Comparison of ENCODE assay signal across 28 cellular contexts in genomic region chr16:55836158-55836611, GRCh38. TPM values are rescaled to one million over a fixed set of nuclear protein-coding genes. Genes with fewer than 3 reads are reported as not detected.
DNase-seq lines count a peak whose midpoint lies in the region; ATAC-seq and TF ChIP-seq lines count a peak whose summit lies in the region.
"Had no signal": no experiment of that assay in that cellular context is flagged by ENCODE, and none has a peak within 500 bp of the region (broad histone marks: within the 10 kb centered on the region; RNA-seq: fewer than 3 reads in every experiment).

No MANE protein-coding gene starts in this region.

- intact Hi-C loops in A673 (cut with micrococcal nuclease; ENCODE audit: unreplicated experiment) (no loop called here), head of caudate nucleus (cut with DNase I) (no loop called here)
- intact Hi-C loops in activated T-helper 2 cell treated with anti-CD3 and anti-CD28 coated beads, Interferon-gamma antibody, Interleukin-2, Interleukin-4, amounts not matched to agents 10 μg/mL and 5 μg/mL and 100 μg/mL, durations not matched to agents 14 hours and 24 hours and 36 hours (cut with micrococcal nuclease) = no loop called here

- H3K4me1 ChIP-seq in A673 (ENCODE audit: insufficient read depth, low read length, poor library complexity, severe bottlenecking) = peaks cover 13% of the 10 kb centered on the region
- H3K4me1 ChIP-seq in Karpas-422 (ENCODE audit: low read length) = no peaks in the 10 kb centered on the region
- H3K4me1 ChIP-seq in adipocyte (ENCODE audit: control insufficient read depth, insufficient read depth, low read length) = peaks cover 23% of the 10 kb centered on the region
- H3K4me1 ChIP-seq: pancreas had no signal

- H3K27ac ChIP-seq in A673 (ENCODE audit: low read depth, low read length, poor library complexity, severe bottlenecking) (peak overlapping the region; percentile 92), Karpas-422 (ENCODE audit: low read length) (no peak overlapping the region)

- peak; percentile 57 for ATAC-seq in left lobe of liver
- ATAC-seq: Panc1 had no signal

- H2AFZ ChIP-seq in Karpas-422 (ENCODE audit: low read length) = no peak overlapping the region

- H4K20me1 ChIP-seq in Karpas-422 (ENCODE audit: insufficient read depth, low read depth, low read length) = no peaks in the 10 kb centered on the region

- POLR2A ChIA-PET in A673 (lab: Charles Lee; ENCODE audit: low non-redundant PET) = no interaction called here

- H3K4me3 Mint-ChIP-seq in activated T-helper 2 cell treated with anti-CD3 and anti-CD28 coated beads, Interferon-gamma antibody, Interleukin-2, Interleukin-4, amounts not matched to agents 10 μg/mL and 5 μg/mL and 100 μg/mL, durations not matched to agents 14 hours and 24 hours and 36 hours (ENCODE audit: low read depth) = no peak overlapping the region
- H3K4me3 Mint-ChIP-seq: activated B cell treated with CpG ODN at 0.5 μM for 24 hours; activated CD4-positive, alpha-beta memory T cell treated with anti-CD3 and anti-CD28 coated beads, Interleukin-2, amount 10 ng/mL, durations not matched to agents 7 days and 5 days; CD4-positive, alpha-beta T cell; dendritic cell treated with granulocyte-macrophage colony-stimulating factor and Interleukin-4, amounts not matched to agents 40 ng/mL and 50 ng/mL, for 4 days; H9; nephron; T-helper 2 cell treated with Interferon-gamma antibody and Interleukin-4, amounts not matched to agents 5 μg/mL and 100 μg/mL, for 36 hours had no signal

- no peaks in the 10 kb centered on the region for H3K36me3 ChIP-seq in A673 (ENCODE audit: insufficient read depth, low read length, poor library complexity, severe bottlenecking)
- no peaks in the 10 kb centered on the region for H3K36me3 ChIP-seq in Karpas-422 (ENCODE audit: insufficient read depth, low read length)
- H3K36me3 ChIP-seq in adipocyte (ENCODE audit: control insufficient read depth, insufficient read depth, low read length, severe bottlenecking) = no peaks in the 10 kb centered on the region
- H3K36me3 ChIP-seq: heart right ventricle, pancreas had no signal

- no TSS peak for BruUV-seq in A673 (replicated peaks; lab: Mats Ljungman, UMichigan)

- H3K27me3 ChIP-seq in A673 (replicated peaks; ENCODE audit: insufficient read depth, low read depth, low read length, poor library complexity) = no peaks in the 10 kb centered on the region
- H3K27me3 ChIP-seq in Karpas-422 (ENCODE audit: low read length) = no peaks in the 10 kb centered on the region
- peaks cover 11% of the 10 kb centered on the region for H3K27me3 ChIP-seq in adipocyte (replicated peaks; ENCODE audit: control insufficient read depth, insufficient read depth, low read length)
- H3K27me3 ChIP-seq: pancreas had no signal

- H3K4me3 ChIP-seq in A673 (ENCODE audit: low read depth, low read length, poor library complexity, severe bottlenecking) (no peak overlapping the region), Karpas-422 (ENCODE audit: low read length) (no peak overlapping the region), adipocyte (ENCODE audit: low read length) (no peak overlapping the region)
- H3K4me3 ChIP-seq: heart right ventricle, pancreas had no signal

- CTCF ChIA-PET in A673 (lab: Charles Lee) = no interaction called here

- no peak overlapping the region for H3K27ac Mint-ChIP-seq in activated T-helper 2 cell treated with anti-CD3 and anti-CD28 coated beads, Interferon-gamma antibody, Interleukin-2, Interleukin-4, amounts not matched to agents 10 μg/mL and 5 μg/mL and 100 μg/mL, durations not matched to agents 14 hours and 24 hours and 36 hours
- H3K27ac Mint-ChIP-seq: activated B cell treated with CpG ODN at 0.5 μM for 24 hours; activated CD4-positive, alpha-beta memory T cell treated with anti-CD3 and anti-CD28 coated beads, Interleukin-2, amount 10 ng/mL, durations not matched to agents 7 days and 5 days; CD4-positive, alpha-beta T cell; H9; nephron; T-helper 2 cell treated with Interferon-gamma antibody and Interleukin-4, amounts not matched to agents 5 μg/mL and 100 μg/mL, for 36 hours had no signal

- H3K79me2 ChIP-seq in Karpas-422 (ENCODE audit: low read length) = no peaks in the 10 kb centered on the region

- DNase-seq in A673 (ENCODE audit: low spot score) (peak; percentile 26), Karpas-422 (peak; percentile 17), adipocyte (ENCODE audit: low read depth) (peak; percentile 1), left lobe of liver (ENCODE audit: low spot score) (peak; percentile 95), GM13976 (ENCODE audit: low spot score) (no peak), NCI-H2196 (lab: John Stamatoyannopoulos, UW; ENCODE audit: unreplicated experiment) (no peak), head of caudate nucleus (no peak)
- DNase-seq in activated T-helper 2 cell treated with anti-CD3 and anti-CD28 coated beads, Interferon-gamma antibody, Interleukin-2, Interleukin-4, amounts not matched to agents 10 μg/mL and 5 μg/mL and 100 μg/mL, durations not matched to agents 14 hours and 24 hours and 36 hours (ENCODE audit: low spot score) = no peak
- DNase-seq: activated B cell treated with CpG ODN at 0.5 μM for 24 hours; activated CD4-positive, alpha-beta memory T cell treated with anti-CD3 and anti-CD28 coated beads, Interleukin-2, amount 10 ng/mL, durations not matched to agents 7 days and 5 days; activated gamma-delta T cell treated with Interleukin-2 at 50 U/mL for 16 hours; activated T-cell treated with anti-CD3 and anti-CD28 coated beads for 4 hours; amniotic stem cell; CD4-positive, alpha-beta T cell; H9; NCI-H1048; NCI-H187 treated with DMSO at 0.1 percent for 48 hours; NCI-H345 had no signal

- peaks cover 3% of the 10 kb centered on the region for H3K27me3 Mint-ChIP-seq in activated T-helper 2 cell treated with anti-CD3 and anti-CD28 coated beads, Interferon-gamma antibody, Interleukin-2, Interleukin-4, amounts not matched to agents 10 μg/mL and 5 μg/mL and 100 μg/mL, durations not matched to agents 14 hours and 24 hours and 36 hours (ENCODE audit: low read depth)
- H3K27me3 Mint-ChIP-seq: activated B cell treated with CpG ODN at 0.5 μM for 24 hours had no signal

- H3K36me3 Mint-ChIP-seq in activated T-helper 2 cell treated with anti-CD3 and anti-CD28 coated beads, Interferon-gamma antibody, Interleukin-2, Interleukin-4, amounts not matched to agents 10 μg/mL and 5 μg/mL and 100 μg/mL, durations not matched to agents 14 hours and 24 hours and 36 hours (ENCODE audit: low read depth) = no peaks in the 10 kb centered on the region

- no peaks in the 10 kb centered on the region for H3K9me2 ChIP-seq in Karpas-422 (replicated peaks; ENCODE audit: insufficient read depth, low read length)
- H3K9me2 ChIP-seq: SK-N-SH had no signal

- H3K4me1 Mint-ChIP-seq in activated T-helper 2 cell treated with anti-CD3 and anti-CD28 coated beads, Interferon-gamma antibody, Interleukin-2, Interleukin-4, amounts not matched to agents 10 μg/mL and 5 μg/mL and 100 μg/mL, durations not matched to agents 14 hours and 24 hours and 36 hours (ENCODE audit: low read depth) = no peaks in the 10 kb centered on the region
- H3K4me1 Mint-ChIP-seq: nephron had no signal

- in situ Hi-C loops in GM13976 (cut with MboI; ENCODE audit: low sequenced_read_pairs, unreplicated experiment) = no loop called here

- H3K4me2 ChIP-seq in Karpas-422 (ENCODE audit: low read depth, low read length, poor library complexity, severe bottlenecking) = no peak overlapping the region
- H3K4me2 ChIP-seq: SK-N-SH had no signal

- H3K9me3 Mint-ChIP-seq in activated T-helper 2 cell treated with anti-CD3 and anti-CD28 coated beads, Interferon-gamma antibody, Interleukin-2, Interleukin-4, amounts not matched to agents 10 μg/mL and 5 μg/mL and 100 μg/mL, durations not matched to agents 14 hours and 24 hours and 36 hours = no peaks in the 10 kb centered on the region
- H3K9me3 Mint-ChIP-seq: activated B cell treated with CpG ODN at 0.5 μM for 24 hours; activated CD4-positive, alpha-beta memory T cell treated with anti-CD3 and anti-CD28 coated beads, Interleukin-2, amount 10 ng/mL, durations not matched to agents 7 days and 5 days; CD4-positive, alpha-beta T cell; H9; nephron; T-helper 2 cell treated with Interferon-gamma antibody and Interleukin-4, amounts not matched to agents 5 μg/mL and 100 μg/mL, for 36 hours had no signal

- H3K9me3 ChIP-seq in A673 (ENCODE audit: low read depth, low read length, poor library complexity, severe bottlenecking) (no peaks in the 10 kb centered on the region), Karpas-422 (ENCODE audit: low read length) (no peaks in the 10 kb centered on the region), adipocyte (ENCODE audit: control insufficient read depth, low read length) (no peaks in the 10 kb centered on the region)
- H3K9me3 ChIP-seq: heart right ventricle, pancreas, SK-N-SH had no signal

- H3K9ac ChIP-seq in Karpas-422 (ENCODE audit: low read length) = no peak overlapping the region
- H3K9ac ChIP-seq in adipocyte (ENCODE audit: low read length) = peak overlapping the region; percentile 15
- H3K9ac ChIP-seq: SK-N-SH had no signal

- no peak for TF ChIP-seq CTCF in A673 (conservative IDR thresholded peaks at IDR 0.05; ENCODE audit: low read depth, low read length)
- no peak for TF ChIP-seq CTCF in GM13976 (IDR thresholded peaks at IDR 0.05; ENCODE audit: borderline replicate concordance, control extremely low read depth, extremely low read depth, insufficient read depth, missing control alignments)

RNA-seq across cellular contexts. Expression of gene CES1, which starts 3.3 kb away (rescaled TPM):
- total RNA-seq in A673 (2021) = 523 and 625 TPM in 2 replicates
- total RNA-seq in Karpas-422 (2014; rRNA removed; shearing (Covaris generic); ENCODE audit: low replicate concordance) = not detected in 2 replicates
- total RNA-seq in left lobe of liver = 2,727 TPM
- not detected in 2 replicates for total RNA-seq in activated T-helper 2 cell treated with anti-CD3 and anti-CD28 coated beads, Interferon-gamma antibody, Interleukin-2, Interleukin-4, amounts not matched to agents 10 μg/mL and 5 μg/mL and 100 μg/mL, durations not matched to agents 14 hours and 24 hours and 36 hours
- total RNA-seq: activated B cell treated with CpG ODN at 0.5 μM for 24 hours, H9 had no signal

RNA-seq across cellular contexts. Expression of gene CES5A, which starts 39.0 kb away (rescaled TPM):
- total RNA-seq in A673 (2021) = not detected in 2 replicates
- total RNA-seq in Karpas-422 (2014; rRNA removed; shearing (Covaris generic); ENCODE audit: low replicate concordance) = not detected in 2 replicates
- total RNA-seq in left lobe of liver = 4.4 TPM
- total RNA-seq in activated T-helper 2 cell treated with anti-CD3 and anti-CD28 coated beads, Interferon-gamma antibody, Interleukin-2, Interleukin-4, amounts not matched to agents 10 μg/mL and 5 μg/mL and 100 μg/mL, durations not matched to agents 14 hours and 24 hours and 36 hours = not detected in 2 replicates
- total RNA-seq: activated B cell treated with CpG ODN at 0.5 μM for 24 hours; activated CD4-positive, alpha-beta memory T cell treated with anti-CD3 and anti-CD28 coated beads, Interleukin-2, amount 10 ng/mL, durations not matched to agents 7 days and 5 days; bronchial epithelial cell; CD4-positive, alpha-beta T cell; H9; pancreas; subcutaneous adipose tissue; urinary bladder had no signal

Comparison
In these comparisons a context has a peak if more than half of its experiments do, and no peak if none do; other contexts are left out.
1. DNase-seq: peak in A673 (single experiment), Karpas-422 (single experiment), adipocyte (single experiment) and left lobe of liver (single experiment); none in GM13976 (single experiment), activated T-helper 2 cell treated with anti-CD3 and anti-CD28 coated beads, Interferon-gamma antibody, Interleukin-2, Interleukin-4, amounts not matched to agents 10 μg/mL and 5 μg/mL and 100 μg/mL, durations not matched to agents 14 hours and 24 hours and 36 hours (single experiment), NCI-H2196 (single experiment) and head of caudate nucleus (0 of 42).
2. RNA of gene CES1, which starts 3.3 kb away (total RNA-seq): 2,727 TPM in left lobe of liver (single experiment) and 523 to 625 TPM in A673; not detected in Karpas-422 and not detected in activated T-helper 2 cell treated with anti-CD3 and anti-CD28 coated beads, Interferon-gamma antibody, Interleukin-2, Interleukin-4, amounts not matched to agents 10 μg/mL and 5 μg/mL and 100 μg/mL, durations not matched to agents 14 hours and 24 hours and 36 hours; every median in the first group is over 100 times any median in the second.